In genomic region chr9:75615284-75615683, GRCh38 we compare ENCODE assay signal across 16 cellular contexts.
DNase-seq lines count a peak whose midpoint lies in the region; ATAC-seq, FAIRE-seq and TF ChIP-seq lines count a peak whose summit lies in the region.
"Had no signal": no experiment of that assay in that cellular context is flagged by ENCODE, and none has a peak within 500 bp of the region (broad histone marks: within the 10 kb centered on the region; RNA-seq: fewer than 3 reads in every experiment).

No MANE protein-coding gene starts in this region.

- DNase-seq in DMS53 (lab: John Stamatoyannopoulos, UW) (peak; percentile 92), NCI-H1105 treated with DMSO at 0.1 percent for 48 hours (lab: John Stamatoyannopoulos, UW) (peak; percentile 91), NCI-H510A (lab: John Stamatoyannopoulos, UW) (peak; percentile 88), bronchial epithelial cell (ENCODE audit: low read depth) (peak; percentile 29), GM03348 (ENCODE audit: low spot score) (no peak), GOT3 (lab: John Stamatoyannopoulos, UW) (no peak), C1 segment of cervical spinal cord (lab: John Stamatoyannopoulos, UW) (no peak)
- DNase-seq in activated CD8-positive, alpha-beta memory T cell treated with anti-CD3 and anti-CD28 coated beads, Interleukin-2, amount 10 ng/mL, durations not matched to agents 7 days and 5 days = no peak
- DNase-seq: activated CD8-positive, alpha-beta memory T cell treated with anti-CD3 and anti-CD28 coated beads for 24 hours; activated effector memory CD4-positive, alpha-beta T cell treated with Interleukin-2 at 50 U/mL for 16 hours; cortex of kidney; islet precursor cell; MV-4-11; stimulated activated naive B cell treated with anti-CD40 and anti-IgM and Interleukin-4, amounts not matched to agents 10 μg/mL and 1 μg/mL and 100 μg/mL, for 72 hours; upper lobe of left lung had no signal

- H3K36me3 ChIP-seq in bronchial epithelial cell (ENCODE audit: control insufficient read depth, insufficient read depth, low read length) = no peaks in the 10 kb centered on the region
- H3K36me3 ChIP-seq: upper lobe of left lung had no signal

- H3K27me3 Mint-ChIP-seq in activated CD8-positive, alpha-beta memory T cell treated with anti-CD3 and anti-CD28 coated beads, Interleukin-2, amount 10 ng/mL, durations not matched to agents 7 days and 5 days = peaks cover 2% of the 10 kb centered on the region

- H3K4me3 ChIP-seq in bronchial epithelial cell (ENCODE audit: low read depth, low read length) = no peak overlapping the region
- H3K4me3 ChIP-seq: upper lobe of left lung had no signal

- no peaks in the 10 kb centered on the region for H3K9me3 Mint-ChIP-seq in activated CD8-positive, alpha-beta memory T cell treated with anti-CD3 and anti-CD28 coated beads, Interleukin-2, amount 10 ng/mL, durations not matched to agents 7 days and 5 days (ENCODE audit: low read depth)

- CTCF ChIA-PET in activated CD8-positive, alpha-beta memory T cell treated with anti-CD3 and anti-CD28 coated beads, Interleukin-2, amount 10 ng/mL, durations not matched to agents 7 days and 5 days (lab: Charles Lee) = no interaction called here

- no peaks in the 10 kb centered on the region for H3K27me3 ChIP-seq in bronchial epithelial cell (ENCODE audit: control insufficient read depth, insufficient read depth, low read length)
- H3K27me3 ChIP-seq: upper lobe of left lung had no signal

- FAIRE-seq in bronchial epithelial cell (lab: Jason Lieb, UNC) = no peak
- FAIRE-seq: astrocyte had no signal

- no peak for TF ChIP-seq CTCF in bronchial epithelial cell (IDR thresholded peaks at IDR 0.05; ENCODE audit: insufficient read depth, low read length, severe bottlenecking)

- no peaks in the 10 kb centered on the region for H3K4me1 Mint-ChIP-seq in activated CD8-positive, alpha-beta memory T cell treated with anti-CD3 and anti-CD28 coated beads, Interleukin-2, amount 10 ng/mL, durations not matched to agents 7 days and 5 days
- H3K4me1 Mint-ChIP-seq: stimulated activated naive B cell treated with anti-CD40 and anti-IgM and Interleukin-4, amounts not matched to agents 10 μg/mL and 1 μg/mL and 100 μg/mL, for 72 hours had no signal

- no peak for ATAC-seq in activated CD8-positive, alpha-beta memory T cell treated with anti-CD3 and anti-CD28 coated beads, Interleukin-2, amount 10 ng/mL, durations not matched to agents 7 days and 5 days
- ATAC-seq: stimulated activated naive B cell treated with anti-CD40 and anti-IgM and Interleukin-4, amounts not matched to agents 10 μg/mL and 1 μg/mL and 100 μg/mL, for 72 hours had no signal

- no peak overlapping the region for H3K4me3 Mint-ChIP-seq in activated CD8-positive, alpha-beta memory T cell treated with anti-CD3 and anti-CD28 coated beads, Interleukin-2, amount 10 ng/mL, durations not matched to agents 7 days and 5 days
- H3K4me3 Mint-ChIP-seq: stimulated activated naive B cell treated with anti-CD40 and anti-IgM and Interleukin-4, amounts not matched to agents 10 μg/mL and 1 μg/mL and 100 μg/mL, for 72 hours had no signal

- no peaks in the 10 kb centered on the region for H3K36me3 Mint-ChIP-seq in activated CD8-positive, alpha-beta memory T cell treated with anti-CD3 and anti-CD28 coated beads, Interleukin-2, amount 10 ng/mL, durations not matched to agents 7 days and 5 days
- H3K36me3 Mint-ChIP-seq: stimulated activated naive B cell treated with anti-CD40 and anti-IgM and Interleukin-4, amounts not matched to agents 10 μg/mL and 1 μg/mL and 100 μg/mL, for 72 hours had no signal

- H3K27ac Mint-ChIP-seq in activated CD8-positive, alpha-beta memory T cell treated with anti-CD3 and anti-CD28 coated beads, Interleukin-2, amount 10 ng/mL, durations not matched to agents 7 days and 5 days = no peak overlapping the region
- H3K27ac Mint-ChIP-seq: stimulated activated naive B cell treated with anti-CD40 and anti-IgM and Interleukin-4, amounts not matched to agents 10 μg/mL and 1 μg/mL and 100 μg/mL, for 72 hours had no signal

Comparison
In these comparisons a context has a peak if more than half of its experiments do, and no peak if none do; other contexts are left out.
1. DNase-seq: peak in DMS53 (single experiment), NCI-H1105 treated with DMSO at 0.1 percent for 48 hours (single experiment), NCI-H510A (single experiment) and bronchial epithelial cell (single experiment); none in GM03348 (single experiment), activated CD8-positive, alpha-beta memory T cell treated with anti-CD3 and anti-CD28 coated beads, Interleukin-2, amount 10 ng/mL, durations not matched to agents 7 days and 5 days (single experiment), GOT3 (single experiment) and C1 segment of cervical spinal cord (0 of 14).